In the genomic region with DNA sequence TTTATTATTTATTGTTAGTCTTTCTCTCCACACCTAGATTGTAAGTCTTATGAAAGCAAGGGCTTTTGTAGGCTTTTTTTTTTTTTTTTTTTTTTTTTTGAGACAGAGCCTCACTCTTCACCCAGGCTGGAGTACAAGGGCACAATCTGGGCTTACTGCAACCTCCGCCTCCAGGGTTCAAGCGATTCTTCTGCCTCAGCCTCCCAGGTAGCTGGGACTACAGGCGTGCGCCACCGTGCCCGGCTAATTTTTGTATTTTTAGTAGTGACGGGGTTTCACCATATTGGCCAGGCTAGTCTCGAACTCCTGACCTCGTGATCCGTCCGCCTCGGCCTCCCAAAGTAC, we compare ENCODE assay signal across 1 cellular context.
TF ChIP-seq lines count a peak whose summit lies in the region.

No MANE protein-coding gene starts in this region.

TF ChIP-seq in HepG2, 621 proteins besides CTCF, POLR2A, EP300 and RAD21:
- TF ChIP-seq ZNF460 (CRISPR knock-in tag; IDR thresholded peaks at IDR 0.05; ENCODE audit: borderline replicate concordance) = peak; percentile 68; the same call in 1 of the 2 replicates
TF ChIP-seq in HepG2: peak in this region for 1; not testable (repeated sequence) for 620.
